Comparison of ENCODE assay signal across 1 cellular context in genomic region chr19:17340871-17341357, GRCh38.
TF ChIP-seq lines count a peak whose summit lies in the region.

No MANE protein-coding gene starts in this region.

TF ChIP-seq in HCT116, 20 proteins besides CTCF, POLR2A, EP300 and RAD21:
- TF ChIP-seq ELF1 (IDR thresholded peaks at IDR 0.05; ENCODE audit: borderline replicate concordance, low read depth) (no peak), ZFX (IDR thresholded peaks at IDR 0.05) (no peak), SRF (IDR thresholded peaks at IDR 0.05; ENCODE audit: low read depth) (no peak), JUND (IDR thresholded peaks at IDR 0.05) (no peak), EZH2 (IDR thresholded peaks at IDR 0.05) (no peak), EZH2phosphoT487 (IDR thresholded peaks at IDR 0.05; ENCODE audit: borderline replicate concordance) (no peak), CEBPB (IDR thresholded peaks at IDR 0.05; ENCODE audit: low read depth) (no peak), EGR1 (IDR thresholded peaks at IDR 0.05; ENCODE audit: low read depth) (no peak), SP1 (IDR thresholded peaks at IDR 0.05; ENCODE audit: low read depth) (no peak), POLR2AphosphoS5 (IDR thresholded peaks at IDR 0.05; ENCODE audit: low read depth, low read length) (no peak), MAX (IDR thresholded peaks at IDR 0.05) (no peak)
- TF ChIP-seq, protein P1, sequence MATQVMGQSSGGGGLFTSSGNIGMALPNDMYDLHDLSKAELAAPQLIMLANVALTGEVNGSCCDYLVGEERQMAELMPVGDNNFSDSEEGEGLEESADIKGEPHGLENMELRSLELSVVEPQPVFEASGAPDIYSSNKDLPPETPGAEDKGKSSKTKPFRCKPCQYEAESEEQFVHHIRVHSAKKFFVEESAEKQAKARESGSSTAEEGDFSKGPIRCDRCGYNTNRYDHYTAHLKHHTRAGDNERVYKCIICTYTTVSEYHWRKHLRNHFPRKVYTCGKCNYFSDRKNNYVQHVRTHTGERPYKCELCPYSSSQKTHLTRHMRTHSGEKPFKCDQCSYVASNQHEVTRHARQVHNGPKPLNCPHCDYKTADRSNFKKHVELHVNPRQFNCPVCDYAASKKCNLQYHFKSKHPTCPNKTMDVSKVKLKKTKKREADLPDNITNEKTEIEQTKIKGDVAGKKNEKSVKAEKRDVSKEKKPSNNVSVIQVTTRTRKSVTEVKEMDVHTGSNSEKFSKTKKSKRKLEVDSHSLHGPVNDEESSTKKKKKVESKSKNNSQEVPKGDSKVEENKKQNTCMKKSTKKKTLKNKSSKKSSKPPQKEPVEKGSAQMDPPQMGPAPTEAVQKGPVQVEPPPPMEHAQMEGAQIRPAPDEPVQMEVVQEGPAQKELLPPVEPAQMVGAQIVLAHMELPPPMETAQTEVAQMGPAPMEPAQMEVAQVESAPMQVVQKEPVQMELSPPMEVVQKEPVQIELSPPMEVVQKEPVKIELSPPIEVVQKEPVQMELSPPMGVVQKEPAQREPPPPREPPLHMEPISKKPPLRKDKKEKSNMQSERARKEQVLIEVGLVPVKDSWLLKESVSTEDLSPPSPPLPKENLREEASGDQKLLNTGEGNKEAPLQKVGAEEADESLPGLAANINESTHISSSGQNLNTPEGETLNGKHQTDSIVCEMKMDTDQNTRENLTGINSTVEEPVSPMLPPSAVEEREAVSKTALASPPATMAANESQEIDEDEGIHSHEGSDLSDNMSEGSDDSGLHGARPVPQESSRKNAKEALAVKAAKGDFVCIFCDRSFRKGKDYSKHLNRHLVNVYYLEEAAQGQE (IDR thresholded peaks at IDR 0.05; ENCODE audit: low read depth), result no peak
